16 cellular contexts compared by ENCODE assay signal in genomic region chr11:46678741-46679130, GRCh38. TPM values are rescaled to one million over a fixed set of nuclear protein-coding genes. Genes with fewer than 3 reads are reported as not detected.
"Had no signal": no experiment of that assay in that cellular context is flagged by ENCODE, and none has a peak within 500 bp of the region (broad histone marks: within the 10 kb centered on the region; RNA-seq: fewer than 3 reads in every experiment).

No MANE protein-coding gene starts in this region.

- H3K4me3 ChIP-seq: esophagus squamous epithelium, lung, pancreas, SJSA1, suprapubic skin, upper lobe of right lung had no signal

- DNase-seq: activated CD4-positive, alpha-beta T cell treated with anti-CD3 and anti-CD28 coated beads, Interleukin-2, amount 10 ng/mL, durations not matched to agents 24 days and 14 days; activated CD8-positive, alpha-beta memory T cell treated with anti-CD3 and anti-CD28 coated beads, Interleukin-2, amount 50 U/mL, for 48 hours; activated naive CD4-positive, alpha-beta T cell treated with Interleukin-2 at 50 U/mL for 16 hours; esophagus squamous epithelium; left colon; stimulated activated CD4-positive, alpha-beta T cell treated with anti-CD3 and anti-CD28 coated beads, Interleukin-2, amount 100 ng/mL, for 48 hours; stimulated activated naive B cell treated with anti-CD40 and anti-IgM and Interleukin-4, amounts not matched to agents 10 μg/mL and 1 μg/mL and 100 μg/mL, for 72 hours had no signal

- ATAC-seq: left colon; stimulated activated naive B cell treated with anti-CD40 and anti-IgM and Interleukin-4, amounts not matched to agents 10 μg/mL and 1 μg/mL and 100 μg/mL, for 72 hours; upper lobe of right lung had no signal

- H3K27me3 ChIP-seq: esophagus squamous epithelium, pancreas, SJSA1, suprapubic skin, upper lobe of right lung had no signal

- H3K27ac ChIP-seq: SJSA1, suprapubic skin, upper lobe of right lung had no signal

- FAIRE-seq: endothelial cell of umbilical vein, pancreas, TTC549 had no signal

- H3K9me3 ChIP-seq: esophagus squamous epithelium, pancreas, SJSA1, suprapubic skin, upper lobe of right lung had no signal

- H3K4me1 ChIP-seq: SJSA1 had no signal

RNA-seq across cellular contexts. Expression of gene F2, which starts 40.3 kb away (rescaled TPM):
- total RNA-seq: activated T-helper 1 cell treated with anti-CD3 and anti-CD28 coated beads, Interleukin-12 subunit alpha, Interleukin-12 subunit beta, Interleukin-2, Interleukin-4 antibody, amounts not matched to agents 30 ng/mL and 10 ng/mL and 1 ng/mL, durations not matched to agents 14 hours and 24 hours and 36 hours; endothelial cell of umbilical vein; fibroblast of villous mesenchyme; left colon; SJSA1; upper lobe of right lung had no signal
